13 cellular contexts compared by ENCODE assay signal in genomic region chr10:13765641-13766341, GRCh38.
DNase-seq lines count a peak whose midpoint lies in the region; ATAC-seq and TF ChIP-seq lines count a peak whose summit lies in the region.
"Had no signal": no experiment of that assay in that cellular context is flagged by ENCODE, and none has a peak within 500 bp of the region (broad histone marks: within the 10 kb centered on the region; RNA-seq: fewer than 3 reads in every experiment).

No MANE protein-coding gene starts in this region.

- H3K4me2 ChIP-seq in mesenchymal stem cell (ENCODE audit: low read length, poor library complexity, severe bottlenecking): peak overlapping the region; percentile 7
- H3K4me2 ChIP-seq: smooth muscle cell had no signal

- H2BK12ac ChIP-seq in mesenchymal stem cell (ENCODE audit: low read length in 2 of 2): no peak overlapping the region

- H3K27ac Mint-ChIP-seq in Caco-2 (ENCODE audit: unreplicated experiment): peak overlapping the region; percentile 78
- H3K27ac Mint-ChIP-seq: activated naive CD4-positive, alpha-beta T cell treated with anti-CD3 and anti-CD28 coated beads for 36 hours had no signal

- TF ChIP-seq POLR2A in adrenal gland (IDR thresholded peaks at IDR 0.05) (no peak), spleen (IDR thresholded peaks at IDR 0.05) (no peak)

- H3K9me3 Mint-ChIP-seq in Caco-2 (ENCODE audit: unreplicated experiment): peaks cover 11% of the 10 kb centered on the region
- H3K9me3 Mint-ChIP-seq: activated naive CD4-positive, alpha-beta T cell treated with anti-CD3 and anti-CD28 coated beads for 36 hours had no signal

- TF ChIP-seq CTCF in Caco-2 (IDR thresholded peaks at IDR 0.05; ENCODE audit: insufficient read depth in 1 of 2, low read depth in 1 of 2, low read length in 1 of 2, severe bottlenecking in 1 of 2, unreplicated experiment in 1 of 2) (no peak), VCaP (conservative IDR thresholded peaks at IDR 0.05) (no peak), psoas muscle (IDR thresholded peaks at IDR 0.05) (no peak), adrenal gland (IDR thresholded peaks at IDR 0.05) (no peak), spleen (IDR thresholded peaks at IDR 0.05 in 8 of 11, conservative IDR thresholded peaks at IDR 0.05 in 3 of 11) (no peak)

- H3K23ac ChIP-seq in mesenchymal stem cell (ENCODE audit: low read length in 2 of 2): no peak overlapping the region

- no peaks in the 10 kb centered on the region for H3K27me3 ChIP-seq in Caco-2 (replicated peaks; ENCODE audit: control insufficient read depth, insufficient read depth, low read length)
- H3K27me3 ChIP-seq in mesenchymal stem cell (ENCODE audit: control insufficient read depth in 1 of 2, insufficient read depth in 1 of 2, low read length in 2 of 2): no peaks in the 10 kb centered on the region
- no peaks in the 10 kb centered on the region for H3K27me3 ChIP-seq in psoas muscle (ENCODE audit: insufficient read depth in 3 of 3, low read length in 2 of 3)
- no peaks in the 10 kb centered on the region for H3K27me3 ChIP-seq in adrenal gland
- H3K27me3 ChIP-seq in spleen (replicated peaks in 1 of 7): peaks cover 0 to 5% (median 0%) of the 10 kb centered on the region in 7 donors

- H3K4me1 ChIP-seq in Caco-2 (peaks cover 55% of the 10 kb centered on the region), mesenchymal stem cell (ENCODE audit: control insufficient read depth, insufficient read depth, low read depth, low read length) (peaks cover 20% of the 10 kb centered on the region), psoas muscle (no peaks in the 10 kb centered on the region), adrenal gland (replicated peaks in 1 of 2) (no peaks in the 10 kb centered on the region), spleen (no peaks in the 10 kb centered on the region)

- H3K36me3 ChIP-seq in Caco-2 (ENCODE audit: control insufficient read depth, insufficient read depth, low read length): no peaks in the 10 kb centered on the region
- peaks cover 0 to 7% of the 10 kb centered on the region in 2 experiments for H3K36me3 ChIP-seq in mesenchymal stem cell (ENCODE audit: control insufficient read depth in 1 of 2, insufficient read depth in 2 of 2, low read depth in 1 of 2, low read length in 2 of 2)
- no peaks in the 10 kb centered on the region for H3K36me3 ChIP-seq in psoas muscle (ENCODE audit: insufficient read depth in 1 of 2, low read depth in 1 of 2)
- no peaks in the 10 kb centered on the region for H3K36me3 ChIP-seq in adrenal gland (replicated peaks in 1 of 2)
- no peaks in the 10 kb centered on the region for H3K36me3 ChIP-seq in spleen

- CTCF ChIA-PET in Caco-2 (lab: Charles Lee): interaction anchor here (1.4 to 1.5 kb wide), 2 partner anchors 47 to 58 kb away, joined by 5 read pairs; no protein-coding TSS in a partner anchor

- POLR2A ChIA-PET in Caco-2 (lab: Charles Lee): interaction anchor here (0.5 to 3.2 kb wide), 5 partner anchors 8 to 420 kb away, joined by 3 to 17 read pairs (median 3); no protein-coding TSS in a partner anchor

- no peak overlapping the region for H2AFZ ChIP-seq in mesenchymal stem cell (ENCODE audit: low read depth, low read length)

- H3K18ac ChIP-seq in mesenchymal stem cell (ENCODE audit: low read depth in 1 of 2, low read length in 2 of 2): no peak overlapping the region

- no peak overlapping the region for H2BK120ac ChIP-seq in mesenchymal stem cell (ENCODE audit: low read depth, low read length)

- H2BK15ac ChIP-seq in mesenchymal stem cell (ENCODE audit: low read depth, poor library complexity, severe bottlenecking): no peak overlapping the region

- BruUV-seq in Caco-2 (replicated peaks; lab: Mats Ljungman, UMichigan): no TSS peak

- no peaks in the 10 kb centered on the region for H3K27me3 Mint-ChIP-seq in Caco-2 (ENCODE audit: insufficient read depth, unreplicated experiment)

- H3K4me3 Mint-ChIP-seq in Caco-2 (ENCODE audit: unreplicated experiment): peak overlapping the region; percentile 63
- H3K4me3 Mint-ChIP-seq: activated naive CD4-positive, alpha-beta T cell treated with anti-CD3 and anti-CD28 coated beads for 36 hours had no signal

- no peak overlapping the region for H4K8ac ChIP-seq in mesenchymal stem cell (ENCODE audit: low read length)

- H3K79me1 ChIP-seq in mesenchymal stem cell (replicated peaks; ENCODE audit: low read length, poor library complexity, severe bottlenecking): peaks cover 6% of the 10 kb centered on the region

- H3K4me3 ChIP-seq in Caco-2 (ENCODE audit: low read depth, low read length): peak overlapping the region; percentile 4; the same call in 1 of the 2 replicates
- no peak overlapping the region for H3K4me3 ChIP-seq in mesenchymal stem cell (ENCODE audit: insufficient read depth in 1 of 2, low read depth in 1 of 2, low read length in 2 of 2)
- no peak overlapping the region for H3K4me3 ChIP-seq in psoas muscle
- no peak overlapping the region for H3K4me3 ChIP-seq in adrenal gland
- no peak overlapping the region for H3K4me3 ChIP-seq in spleen
- H3K4me3 ChIP-seq: smooth muscle cell had no signal

- peak overlapping the region; percentile 83 for H2BK5ac ChIP-seq in mesenchymal stem cell (ENCODE audit: low read depth, low read length, poor library complexity, severe bottlenecking)

- H3K9me3 ChIP-seq in Caco-2 (no peaks in the 10 kb centered on the region), mesenchymal stem cell (ENCODE audit: control insufficient read depth, low read length) (no peaks in the 10 kb centered on the region), psoas muscle (no peaks in the 10 kb centered on the region), adrenal gland (replicated peaks in 1 of 3) (no peaks in the 10 kb centered on the region), spleen (no peaks in the 10 kb centered on the region)

- H3K27ac ChIP-seq in VCaP (peak overlapping the region; percentile 33; the same call in 1 of the 2 replicates), mesenchymal stem cell (ENCODE audit: low read length, poor library complexity, severe bottlenecking) (peak overlapping the region; percentile 98), psoas muscle (no peak overlapping the region), adrenal gland (no peak overlapping the region), spleen (no peak overlapping the region)

- DNase-seq in Caco-2 (peak; percentile 91 to 95), mesenchymal stem cell (no peak), psoas muscle (no peak), adrenal gland (no peak), EL (no peak), spleen (no peak)
- DNase-seq: activated naive CD4-positive, alpha-beta T cell treated with anti-CD3 and anti-CD28 coated beads for 36 hours; caudate nucleus; head of caudate nucleus; NCI-H2081 treated with DMSO at 0.1 percent for 48 hours had no signal

- H3K4ac ChIP-seq in mesenchymal stem cell (ENCODE audit: low read depth in 1 of 2, low read length in 2 of 2): no peak overlapping the region

- no peak overlapping the region for H4K91ac ChIP-seq in mesenchymal stem cell (ENCODE audit: low read length)

- H3K9ac ChIP-seq in mesenchymal stem cell (ENCODE audit: low read length): no peak overlapping the region

- H3K4me1 Mint-ChIP-seq in Caco-2 (ENCODE audit: low read depth, unreplicated experiment): peaks cover 64% of the 10 kb centered on the region

- H3K36me3 Mint-ChIP-seq in Caco-2 (ENCODE audit: insufficient read depth, unreplicated experiment): peaks cover 29% of the 10 kb centered on the region

- H2AK5ac ChIP-seq in mesenchymal stem cell (ENCODE audit: low read length, severe bottlenecking): peak overlapping the region; percentile 58

- intact Hi-C loops in Caco-2 (cut with micrococcal nuclease; ENCODE audit: unreplicated experiment) (loop anchor here (1.0 kb wide), 5 partner anchors 8 to 57 kb away; no protein-coding TSS in a partner anchor), psoas muscle (cut with DNase I) (no loop called here), adrenal gland (cut with DNase I) (no loop called here), spleen (cut with DNase I; ENCODE audit: low total_unique reads) (no loop called here)

- 78% methylated on average over 18 of the region's 19 CpGs for WGBS in mesenchymal stem cell
- 79 to 82% (median 79%) methylated on average over 19 of the region's 19 CpGs for WGBS in psoas muscle, 3 donors
- WGBS in adrenal gland, 4 donors: 77 to 82% (median 79%) methylated on average over 19 of the region's 19 CpGs
- WGBS in spleen, 5 donors: 89 to 95% (median 93%) methylated on average over 19 of the region's 19 CpGs

- ATAC-seq in GM21423 (IDR thresholded peaks at IDR 0.05; ENCODE audit: unreplicated experiment) (peak; percentile 74), psoas muscle (no peak)

- no peak overlapping the region for H3K14ac ChIP-seq in mesenchymal stem cell (ENCODE audit: low read length in 2 of 2)

Comparison
In these comparisons a context has a peak if more than half of its experiments do, and no peak if none do; other contexts are left out.
1. DNase-seq: peak in Caco-2 (2 of 2); none in mesenchymal stem cell (single experiment), psoas muscle (0 of 2), adrenal gland (0 of 7), EL (single experiment) and spleen (single experiment).
2. H3K27ac ChIP-seq: peak in VCaP (single experiment) and mesenchymal stem cell (single experiment); none in psoas muscle (single experiment), adrenal gland (0 of 5) and spleen (0 of 8).